ENCODE assay signal across 10 cellular contexts in the genomic region with DNA sequence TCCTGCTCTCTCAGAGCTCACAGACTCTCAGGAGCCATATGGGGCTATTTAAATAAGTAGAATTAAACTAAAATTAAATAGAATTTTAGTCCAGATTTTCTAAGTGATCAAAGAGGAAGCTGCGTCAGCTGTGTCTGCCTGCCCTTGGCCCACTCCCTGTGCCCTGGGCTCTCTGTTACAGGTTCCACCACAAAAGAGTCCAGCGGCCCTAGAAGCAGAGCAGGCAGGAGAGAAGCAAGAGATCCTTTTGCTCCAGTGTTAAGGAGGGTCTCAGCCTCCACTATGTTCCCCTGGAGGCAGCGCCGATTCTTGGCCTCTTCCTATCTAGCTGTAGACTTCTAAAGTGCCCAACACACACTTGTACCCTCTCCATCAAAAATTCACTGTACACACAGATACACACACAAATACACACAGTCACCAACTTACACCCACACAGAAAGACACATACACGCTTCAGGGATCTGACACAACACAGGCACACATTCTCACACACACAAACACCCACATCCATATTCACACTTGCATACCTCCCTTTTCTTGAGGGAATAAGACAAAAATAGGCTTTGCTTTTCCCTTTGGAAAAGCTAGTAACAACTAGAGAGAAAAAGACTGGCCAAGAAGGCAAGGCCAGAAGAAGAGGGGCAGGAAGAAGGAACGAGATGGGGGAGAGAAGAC. TPM values are rescaled to one million over a fixed set of nuclear protein-coding genes. Genes with fewer than 3 reads are reported as not detected.
DNase-seq lines count a peak whose midpoint lies in the region; TF ChIP-seq lines count a peak whose summit lies in the region.
"Had no signal": no experiment of that assay in that cellular context is flagged by ENCODE, and none has a peak within 500 bp of the region (broad histone marks: within the 10 kb centered on the region; RNA-seq: fewer than 3 reads in every experiment).

No MANE protein-coding gene starts in this region.

- peak overlapping the region; percentile 90 for H3K4me3 Mint-ChIP-seq in T-helper 1 cell treated with Interleukin-12 subunit alpha and Interleukin-12 subunit beta and Interleukin-4 antibody, amounts not matched to agents 30 μg/mL and 1 μg/mL, for 36 hours
- H3K4me3 Mint-ChIP-seq in immature natural killer cell = peak overlapping the region; percentile 1 to 40 (median 6)

- DNase-seq in T-helper 1 cell (no peak), immature natural killer cell (no peak), stomach (no peak), SK-N-DZ (ENCODE audit: low spot score) (no peak), 8988T (no peak)
- DNase-seq in activated CD4-positive, CD25-positive, alpha-beta regulatory T cell (lab: John Stamatoyannopoulos, UW) = no peak
- DNase-seq: anterior cingulate cortex, SHP77 had no signal

- H3K4me3 ChIP-seq in WI38 (ENCODE audit: low read depth, low read length) = peak overlapping the region; percentile 41
- H3K4me3 ChIP-seq in stomach = peak overlapping the region in 2 of 4 donors; percentile 16 to 37

- peak overlapping the region; percentile 84 for H3K27ac Mint-ChIP-seq in T-helper 1 cell treated with Interleukin-12 subunit alpha and Interleukin-12 subunit beta and Interleukin-4 antibody, amounts not matched to agents 30 μg/mL and 1 μg/mL, for 36 hours
- peak overlapping the region in 5 of 6 donors; percentile 41 to 63 (median 51) for H3K27ac Mint-ChIP-seq in immature natural killer cell

- H3K4me1 ChIP-seq in stomach = peaks cover 41 to 58% (median 47%) of the 10 kb centered on the region in 4 donors

- peaks cover 14% of the 10 kb centered on the region for H3K36me3 Mint-ChIP-seq in T-helper 1 cell treated with Interleukin-12 subunit alpha and Interleukin-12 subunit beta and Interleukin-4 antibody, amounts not matched to agents 30 μg/mL and 1 μg/mL, for 36 hours (ENCODE audit: low read depth)
- H3K36me3 Mint-ChIP-seq in immature natural killer cell = peaks cover 0 to 4% (median 0%) of the 10 kb centered on the region in 3 donors

- intact Hi-C loops in stomach (cut with DNase I; ENCODE audit: low total_unique reads) = no loop called here

- no peak for TF ChIP-seq EP300 in stomach (IDR thresholded peaks at IDR 0.05)

- H3K36me3 ChIP-seq in stomach = no peaks in the 10 kb centered on the region

- TF ChIP-seq POLR2A in stomach (IDR thresholded peaks at IDR 0.05) = no peak

- peaks cover 52% of the 10 kb centered on the region for H3K4me1 Mint-ChIP-seq in T-helper 1 cell treated with Interleukin-12 subunit alpha and Interleukin-12 subunit beta and Interleukin-4 antibody, amounts not matched to agents 30 μg/mL and 1 μg/mL, for 36 hours (ENCODE audit: low read depth)
- peaks cover 32 to 37% of the 10 kb centered on the region in 2 donors for H3K4me1 Mint-ChIP-seq in immature natural killer cell

- 71 to 79% (median 73%) methylated on average over 6 of the region's 6 CpGs for WGBS in stomach, 5 donors

- no peaks in the 10 kb centered on the region for H3K9me3 ChIP-seq in stomach

- no peaks in the 10 kb centered on the region for H3K9me3 Mint-ChIP-seq in T-helper 1 cell treated with Interleukin-12 subunit alpha and Interleukin-12 subunit beta and Interleukin-4 antibody, amounts not matched to agents 30 μg/mL and 1 μg/mL, for 36 hours
- H3K9me3 Mint-ChIP-seq in immature natural killer cell = no peaks in the 10 kb centered on the region

- peak overlapping the region; percentile 69 to 99 (median 80) for H3K27ac ChIP-seq in stomach

- TF ChIP-seq CTCF in WI38 (IDR thresholded peaks at IDR 0.05; ENCODE audit: low read depth, low read length) (no peak), stomach (IDR thresholded peaks at IDR 0.05) (no peak)

- peaks cover 3% of the 10 kb centered on the region for H3K27me3 Mint-ChIP-seq in T-helper 1 cell treated with Interleukin-12 subunit alpha and Interleukin-12 subunit beta and Interleukin-4 antibody, amounts not matched to agents 30 μg/mL and 1 μg/mL, for 36 hours (ENCODE audit: low read depth)
- peaks cover 2 to 10% (median 8%) of the 10 kb centered on the region in 3 donors for H3K27me3 Mint-ChIP-seq in immature natural killer cell (ENCODE audit: low read depth in 3 of 3)

- no peaks in the 10 kb centered on the region for H3K27me3 ChIP-seq in stomach

RNA-seq across cellular contexts. Expression of gene TNIP1, which starts 5.5 kb away (rescaled TPM):
- polyA plus RNA-seq in immature natural killer cell = 10 to 100 TPM; 21.8 to 62.4 (median 40.2) TPM
- 100 to 1,000 TPM in 3 of 5 donors, 10 to 100 TPM in 2; 67.4 to 136 (median 118) TPM for total RNA-seq in stomach
- 100 to 1,000 TPM in 1 of 3 donors, 10 to 100 TPM in 2; 45.1 to 122 (median 90.8) TPM for polyA plus RNA-seq in stomach
- polyA plus RNA-seq in SK-N-DZ (2014; cell fraction: cytosol; rRNA removed) = 28.2 and 39.3 TPM in 2 replicates
- polyA plus RNA-seq in SK-N-DZ (2014; cell fraction: nucleus; rRNA removed) = 16.4 and 27.8 TPM in 2 replicates
